ENCODE assay signal across 1 cellular context in genomic region chr1:200365897-200366426, GRCh38.
TF ChIP-seq lines count a peak whose summit lies in the region.

No MANE protein-coding gene starts in this region.

TF ChIP-seq in liver, 16 proteins besides CTCF, POLR2A, EP300 and RAD21 (continued from another document):
- TF ChIP-seq MAX (IDR thresholded peaks at IDR 0.05), result no peak
- TF ChIP-seq SP1 (IDR thresholded peaks at IDR 0.05), result no peak
- TF ChIP-seq NR2F2 (IDR thresholded peaks at IDR 0.05), result no peak
